14 cellular contexts compared by ENCODE assay signal in genomic region chr18:46421973-46422551, GRCh38.
"Had no signal": no experiment of that assay in that cellular context is flagged by ENCODE, and none has a peak within 500 bp of the region (broad histone marks: within the 10 kb centered on the region; RNA-seq: fewer than 3 reads in every experiment).

No MANE protein-coding gene starts in this region.

- H3K4me3 ChIP-seq: gastroesophageal sphincter, heart right ventricle, left lung, sigmoid colon had no signal

- H3K27me3 Mint-ChIP-seq: activated CD4-positive, alpha-beta memory T cell treated with anti-CD3 and anti-CD28 coated beads, Interleukin-2, amount 10 ng/mL, durations not matched to agents 7 days and 5 days; activated CD4-positive, alpha-beta T cell treated with anti-CD3 and anti-CD28 coated beads for 36 hours; activated naive CD8-positive, alpha-beta T cell treated with anti-CD3 and anti-CD28 coated beads, Interleukin-2, amount 10 ng/mL, durations not matched to agents 7 days and 5 days; stimulated activated naive CD8-positive, alpha-beta T cell treated with anti-CD3 and anti-CD28 coated beads, Interleukin-15, amount 100 ng/mL, for 72 hours; type B pancreatic cell had no signal

- H3K9me3 ChIP-seq: gastroesophageal sphincter, heart right ventricle, left lung, sigmoid colon had no signal

- H3K36me3 Mint-ChIP-seq: activated naive CD8-positive, alpha-beta T cell treated with anti-CD3 and anti-CD28 coated beads, Interleukin-2, amount 10 ng/mL, durations not matched to agents 7 days and 5 days; memory B cell had no signal

- DNase-seq: activated CD4-positive, alpha-beta memory T cell treated with anti-CD3 and anti-CD28 coated beads, Interleukin-2, amount 10 ng/mL, durations not matched to agents 7 days and 5 days; activated CD4-positive, alpha-beta T cell treated with anti-CD3 and anti-CD28 coated beads for 36 hours; activated naive CD8-positive, alpha-beta T cell treated with anti-CD3 and anti-CD28 coated beads, Interleukin-2, amount 10 ng/mL, durations not matched to agents 7 days and 5 days; brain microvascular endothelial cell; cortex of kidney; heart right ventricle; left lung; sigmoid colon; stimulated activated CD4-positive, alpha-beta T cell treated with anti-CD3 and anti-CD28 coated beads, Interleukin-1b, Interleukin-23, amount 100 ng/mL, for 48 hours; stimulated activated naive CD8-positive, alpha-beta T cell treated with anti-CD3 and anti-CD28 coated beads, Interleukin-15, amount 100 ng/mL, for 72 hours; T-helper 2 cell had no signal

- H3K4me3 Mint-ChIP-seq: activated CD4-positive, alpha-beta memory T cell treated with anti-CD3 and anti-CD28 coated beads, Interleukin-2, amount 10 ng/mL, durations not matched to agents 7 days and 5 days; activated CD4-positive, alpha-beta T cell treated with anti-CD3 and anti-CD28 coated beads for 36 hours; activated naive CD8-positive, alpha-beta T cell treated with anti-CD3 and anti-CD28 coated beads, Interleukin-2, amount 10 ng/mL, durations not matched to agents 7 days and 5 days; memory B cell; stimulated activated naive CD8-positive, alpha-beta T cell treated with anti-CD3 and anti-CD28 coated beads, Interleukin-15, amount 100 ng/mL, for 72 hours; type B pancreatic cell had no signal

- H3K27ac ChIP-seq: brain microvascular endothelial cell, gastroesophageal sphincter, heart right ventricle, left lung, sigmoid colon had no signal

- H3K4me1 Mint-ChIP-seq: activated CD4-positive, alpha-beta memory T cell treated with anti-CD3 and anti-CD28 coated beads, Interleukin-2, amount 10 ng/mL, durations not matched to agents 7 days and 5 days had no signal

- H3K27me3 ChIP-seq: brain microvascular endothelial cell, gastroesophageal sphincter, heart right ventricle, left lung, sigmoid colon had no signal

- H3K9me3 Mint-ChIP-seq: activated CD4-positive, alpha-beta memory T cell treated with anti-CD3 and anti-CD28 coated beads, Interleukin-2, amount 10 ng/mL, durations not matched to agents 7 days and 5 days; activated naive CD8-positive, alpha-beta T cell treated with anti-CD3 and anti-CD28 coated beads, Interleukin-2, amount 10 ng/mL, durations not matched to agents 7 days and 5 days; memory B cell; stimulated activated naive CD8-positive, alpha-beta T cell treated with anti-CD3 and anti-CD28 coated beads, Interleukin-15, amount 100 ng/mL, for 72 hours; type B pancreatic cell had no signal

- H3K36me3 ChIP-seq: brain microvascular endothelial cell, gastroesophageal sphincter, heart right ventricle, left lung, sigmoid colon had no signal

- H3K27ac Mint-ChIP-seq: activated CD4-positive, alpha-beta memory T cell treated with anti-CD3 and anti-CD28 coated beads, Interleukin-2, amount 10 ng/mL, durations not matched to agents 7 days and 5 days; activated CD4-positive, alpha-beta T cell treated with anti-CD3 and anti-CD28 coated beads for 36 hours; activated naive CD8-positive, alpha-beta T cell treated with anti-CD3 and anti-CD28 coated beads, Interleukin-2, amount 10 ng/mL, durations not matched to agents 7 days and 5 days; memory B cell; type B pancreatic cell had no signal

- H3K4me1 ChIP-seq: left lung had no signal
